Comparison of ENCODE assay signal across 33 cellular contexts in genomic region chr9:3672399-3672798, GRCh38.
"Had no signal": no experiment of that assay in that cellular context is flagged by ENCODE, and none has a peak within 500 bp of the region (broad histone marks: within the 10 kb centered on the region; RNA-seq: fewer than 3 reads in every experiment).

No MANE protein-coding gene starts in this region.

- H3K27me3 ChIP-seq: adrenal gland, ascending aorta, body of pancreas, brain microvascular endothelial cell, breast epithelium, cardiac muscle cell, colonic mucosa had no signal

- H3K4me3 ChIP-seq: adrenal gland, ascending aorta, body of pancreas, breast epithelium, cardiac muscle cell, colonic mucosa had no signal

- FAIRE-seq: astrocyte, bronchial epithelial cell, colon had no signal

- H3K36me3 ChIP-seq: adrenal gland, ascending aorta, brain microvascular endothelial cell, breast epithelium, cardiac muscle cell, colonic mucosa had no signal

- H3K9me3 ChIP-seq: adrenal gland, ascending aorta, body of pancreas, breast epithelium, colonic mucosa had no signal

- H3K27ac ChIP-seq: adrenal gland, ascending aorta, body of pancreas, brain microvascular endothelial cell, breast epithelium, cardiac muscle cell, colonic mucosa had no signal

- H3K4me1 ChIP-seq: adrenal gland, ascending aorta, body of pancreas, breast epithelium, colonic mucosa had no signal

- ATAC-seq: activated naive CD4-positive, alpha-beta T cell treated with anti-CD3 and anti-CD28 coated beads, Interleukin-2, amount 50 U/mL, for 72 hours; activated naive CD8-positive, alpha-beta T cell treated with anti-CD3 and anti-CD28 coated beads, Interleukin-2, amount 50 U/mL, for 24 hours; activated T-cell treated with anti-CD3 and anti-CD28 coated beads, Interleukin-2, amount 50 U/mL, for 4 hours; activated T-cell treated with anti-CD3 and anti-CD28 coated beads, Interleukin-2, amount 50 U/mL, for 72 hours; activated T-helper 17 cell treated with anti-CD3 and anti-CD28 coated beads, Interleukin-2, amount 50 U/mL, for 72 hours; body of pancreas had no signal

- DNase-seq: activated effector memory CD4-positive, alpha-beta T cell treated with anti-CD3 and anti-CD28 coated beads, Interleukin-2, amount 50 U/mL, for 16 hours; activated effector memory CD4-positive, alpha-beta T cell treated with Interleukin-2 at 50 U/mL for 16 hours; activated gamma-delta T cell; activated gamma-delta T cell treated with Interleukin-2 at 50 U/mL for 16 hours; activated naive CD4-positive, alpha-beta T cell; activated naive CD4-positive, alpha-beta T cell treated with anti-CD3 and anti-CD28 coated beads for 36 hours; activated naive CD4-positive, alpha-beta T cell treated with anti-CD3 and anti-CD28 coated beads, Interleukin-2, amount 10 ng/mL, durations not matched to agents 7 days and 5 days; activated naive CD4-positive, alpha-beta T cell treated with anti-CD3 and anti-CD28 coated beads, Interleukin-2, amount 50 U/mL, for 16 hours; activated naive CD4-positive, alpha-beta T cell treated with Interleukin-2 at 50 U/mL for 16 hours; activated naive CD8-positive, alpha-beta T cell treated with anti-CD3 and anti-CD28 coated beads for 36 hours; activated naive CD8-positive, alpha-beta T cell treated with anti-CD3 and anti-CD28 coated beads, Interleukin-2, amount 10 ng/mL, durations not matched to agents 7 days and 5 days; activated naive CD8-positive, alpha-beta T cell treated with anti-CD3 and anti-CD28 coated beads, Interleukin-2, amount 50 U/mL, for 24 hours; activated T-cell treated with anti-CD3 and anti-CD28 coated beads, Interleukin-2, amount 50 U/mL, for 4 hours; activated T-cell treated with anti-CD3 and anti-CD28 coated beads, Interleukin-2, amount 50 U/mL, for 48 hours; activated T-cell treated with anti-CD3 and anti-CD28 coated beads, Interleukin-2, amount 50 U/mL, for 72 hours; adrenal gland; amniotic stem cell; amygdala; anterior cingulate cortex; aorta; body of pancreas; brain microvascular endothelial cell; central memory CD4-positive, alpha-beta T cell; cerebellar nuclear complex; colonic mucosa had no signal
